ENCODE assay signal across 16 cellular contexts in the genomic region with DNA sequence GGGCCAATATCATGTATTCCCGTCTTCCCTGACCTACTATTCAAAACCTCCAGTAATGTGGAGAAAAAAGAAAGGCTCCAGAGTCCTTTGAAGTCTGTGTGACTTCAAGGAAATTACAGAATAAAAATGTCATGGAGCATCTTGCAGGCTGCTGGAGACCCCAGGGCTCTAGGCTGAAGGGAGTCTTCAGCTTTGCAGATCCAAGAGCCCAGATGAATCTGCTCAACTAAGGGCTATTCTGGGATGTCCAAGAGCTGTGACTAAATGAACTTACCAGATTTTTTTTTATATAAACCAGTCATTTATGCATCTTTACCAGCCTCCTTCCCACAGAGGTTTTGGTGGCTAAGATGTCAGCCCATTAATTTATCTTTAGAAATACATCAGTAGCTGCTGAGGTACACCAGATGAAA.
DNase-seq lines count a peak whose midpoint lies in the region; ATAC-seq and TF ChIP-seq lines count a peak whose summit lies in the region.
"Had no signal": no experiment of that assay in that cellular context is flagged by ENCODE, and none has a peak within 500 bp of the region (broad histone marks: within the 10 kb centered on the region; RNA-seq: fewer than 3 reads in every experiment).

No MANE protein-coding gene starts in this region.

- H3K27ac Mint-ChIP-seq in mesothelial cell of epicardium: peak overlapping the region; percentile 92
- H3K27ac Mint-ChIP-seq: activated naive CD8-positive, alpha-beta T cell treated with anti-CD3 and anti-CD28 coated beads, Interleukin-2, amount 10 ng/mL, durations not matched to agents 7 days and 5 days; activated T-cell treated with anti-CD3 and anti-CD28 coated beads, Interleukin-2, amount 50 U/mL, for 24 hours; immature natural killer cell had no signal

- ATAC-seq in GM21381 (IDR thresholded peaks at IDR 0.05; ENCODE audit: unreplicated experiment) (no peak), Right ventricle myocardium superior (ENCODE audit: poor library complexity) (no peak)

- H3K27me3 Mint-ChIP-seq in mesothelial cell of epicardium (ENCODE audit: low read depth): no peaks in the 10 kb centered on the region
- H3K27me3 Mint-ChIP-seq: activated naive CD8-positive, alpha-beta T cell treated with anti-CD3 and anti-CD28 coated beads, Interleukin-2, amount 10 ng/mL, durations not matched to agents 7 days and 5 days; activated T-cell treated with anti-CD3 and anti-CD28 coated beads, Interleukin-2, amount 50 U/mL, for 24 hours had no signal

- DNase-seq in AG08395 (ENCODE audit: low spot score) (peak; percentile 53), HK-2 (ENCODE audit: unreplicated experiment) (peak; percentile 17), astrocyte of the hippocampus (ENCODE audit: low read depth, low spot score) (peak; percentile 60), mesothelial cell of epicardium (ENCODE audit: low spot score in 2 of 2, unreplicated experiment in 2 of 2) (no peak), NCI-H446 (lab: John Stamatoyannopoulos, UW) (no peak), NAMALWA (ENCODE audit: low spot score) (no peak), Right ventricle myocardium superior (no peak)
- DNase-seq: activated CD4-positive, alpha-beta T cell treated with anti-CD3 and anti-CD28 coated beads, Interleukin-2, amount 50 U/mL, for 4 hours; activated naive CD8-positive, alpha-beta T cell treated with anti-CD3 and anti-CD28 coated beads, Interleukin-2, amount 10 ng/mL, durations not matched to agents 7 days and 5 days; activated T-cell treated with anti-CD3 and anti-CD28 coated beads, Interleukin-2, amount 50 U/mL, for 24 hours; GF-D8; immature natural killer cell; Karpas-422; NCI-H1436; NCI-H345 had no signal

- TF ChIP-seq CTCF in mesothelial cell of epicardium (IDR thresholded peaks at IDR 0.05; ENCODE audit: unreplicated experiment): no peak

- peaks cover 19% of the 10 kb centered on the region for H3K9me3 Mint-ChIP-seq in mesothelial cell of epicardium
- H3K9me3 Mint-ChIP-seq: activated naive CD8-positive, alpha-beta T cell treated with anti-CD3 and anti-CD28 coated beads, Interleukin-2, amount 10 ng/mL, durations not matched to agents 7 days and 5 days; activated T-cell treated with anti-CD3 and anti-CD28 coated beads, Interleukin-2, amount 50 U/mL, for 24 hours had no signal

- intact Hi-C loops in Right ventricle myocardium superior (cut with DNase I): no loop called here

- H3K4me3 Mint-ChIP-seq in mesothelial cell of epicardium: no peak overlapping the region
- H3K4me3 Mint-ChIP-seq: activated naive CD8-positive, alpha-beta T cell treated with anti-CD3 and anti-CD28 coated beads, Interleukin-2, amount 10 ng/mL, durations not matched to agents 7 days and 5 days; activated T-cell treated with anti-CD3 and anti-CD28 coated beads, Interleukin-2, amount 50 U/mL, for 24 hours; immature natural killer cell had no signal

- peaks cover 14% of the 10 kb centered on the region for H3K4me1 Mint-ChIP-seq in mesothelial cell of epicardium
- H3K4me1 Mint-ChIP-seq: activated naive CD8-positive, alpha-beta T cell treated with anti-CD3 and anti-CD28 coated beads, Interleukin-2, amount 10 ng/mL, durations not matched to agents 7 days and 5 days; immature natural killer cell had no signal

- H3K36me3 Mint-ChIP-seq in mesothelial cell of epicardium: no peaks in the 10 kb centered on the region
- H3K36me3 Mint-ChIP-seq: activated naive CD8-positive, alpha-beta T cell treated with anti-CD3 and anti-CD28 coated beads, Interleukin-2, amount 10 ng/mL, durations not matched to agents 7 days and 5 days; immature natural killer cell had no signal

Comparison
In these comparisons a context has a peak if more than half of its experiments do, and no peak if none do; other contexts are left out.
1. DNase-seq: peak in AG08395 (single experiment), HK-2 (single experiment) and astrocyte of the hippocampus (single experiment); none in mesothelial cell of epicardium (0 of 2), NCI-H446 (0 of 2), NAMALWA (single experiment) and Right ventricle myocardium superior (single experiment).